Comparison of ENCODE assay signal across 1 cellular context in the genomic region with DNA sequence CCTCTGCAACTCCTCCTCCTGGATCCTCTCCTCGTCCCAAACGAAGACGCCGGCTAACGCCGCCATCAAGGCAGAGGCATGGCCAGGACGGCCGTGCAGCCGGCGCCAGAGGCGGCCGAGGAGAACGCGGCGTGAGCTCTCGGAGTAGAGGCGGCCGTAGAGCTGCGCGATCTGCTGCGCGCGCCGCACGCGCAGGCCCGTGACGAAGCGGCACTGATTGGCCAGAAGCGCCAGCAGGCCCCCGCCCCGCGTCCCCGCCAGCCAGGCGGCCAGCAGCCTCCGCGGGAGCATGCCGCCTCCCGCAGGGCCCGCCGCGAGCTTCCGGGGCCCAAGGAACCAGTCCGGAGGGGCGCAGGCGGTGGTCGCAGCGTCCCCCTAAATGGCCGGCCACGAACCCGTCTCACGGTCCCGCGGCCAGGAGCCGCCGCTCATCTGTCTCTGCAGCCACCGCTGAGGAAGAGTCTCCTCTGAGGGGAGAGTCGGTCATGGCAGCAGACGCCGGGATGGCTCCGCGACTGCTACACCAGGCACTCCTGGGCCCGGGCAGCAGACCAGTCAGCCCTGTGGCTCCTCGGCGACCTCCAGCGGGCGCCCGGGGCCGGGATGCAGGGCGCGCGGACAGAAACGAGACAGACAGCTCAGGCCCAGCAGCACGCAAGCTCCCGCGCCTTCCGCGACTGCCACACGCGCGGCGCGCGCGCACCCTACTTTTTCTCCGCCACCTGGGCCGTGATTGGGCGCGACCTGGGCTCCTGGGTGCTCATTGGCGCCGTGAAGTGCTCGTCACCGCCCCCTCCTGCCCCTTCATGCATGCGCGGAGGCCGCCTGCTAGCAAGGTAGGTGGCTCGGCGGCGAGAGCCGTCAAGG.
TF ChIP-seq lines count a peak whose summit lies in the region.

A gene with protein sequence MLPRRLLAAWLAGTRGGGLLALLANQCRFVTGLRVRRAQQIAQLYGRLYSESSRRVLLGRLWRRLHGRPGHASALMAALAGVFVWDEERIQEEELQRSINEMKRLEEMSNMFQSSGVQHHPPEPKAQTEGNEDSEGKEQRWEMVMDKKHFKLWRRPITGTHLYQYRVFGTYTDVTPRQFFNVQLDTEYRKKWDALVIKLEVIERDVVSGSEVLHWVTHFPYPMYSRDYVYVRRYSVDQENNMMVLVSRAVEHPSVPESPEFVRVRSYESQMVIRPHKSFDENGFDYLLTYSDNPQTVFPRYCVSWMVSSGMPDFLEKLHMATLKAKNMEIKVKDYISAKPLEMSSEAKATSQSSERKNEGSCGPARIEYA (minus strand): TSS at position 684 of the 867 bp plus-strand sequence. CDS start 393 bp downstream, at position 291.

TF ChIP-seq in K562, 482 proteins besides CTCF, POLR2A, EP300 and RAD21 (continued from another document and continues in another):
- TF ChIP-seq ZC3H11A (IDR thresholded peaks at IDR 0.05; ENCODE audit: low read depth, low read length) (0 out of 2 replicates have a peak, but pooled peaks have one; percentile 62), CSDE1 (IDR thresholded peaks at IDR 0.05) (no peak; a peak in 1 of 4 replicates), NFRKB (IDR thresholded peaks at IDR 0.05; ENCODE audit: low read depth) (peak; percentile 83), NR2F6 (CRISPR knock-in tag; IDR thresholded peaks at IDR 0.05) (no peak), DDX20 (tag; IDR thresholded peaks at IDR 0.05; ENCODE audit: low read depth) (no peak), BACH1 (tag; IDR thresholded peaks at IDR 0.05) (no peak), RFX1 (IDR thresholded peaks at IDR 0.05) (no peak), ZNF79 (CRISPR knock-in tag; IDR thresholded peaks at IDR 0.05; ENCODE audit: low read depth) (no peak), SIX5 (IDR thresholded peaks at IDR 0.05; ENCODE audit: borderline replicate concordance in 1 of 2, insufficient read depth in 1 of 2, low read depth in 1 of 2, low read length in 2 of 2) (no peak), MEIS2 (IDR thresholded peaks at IDR 0.05; ENCODE audit: partially characterized antibody) (peak; percentile 85)
- TF ChIP-seq, protein P1, sequence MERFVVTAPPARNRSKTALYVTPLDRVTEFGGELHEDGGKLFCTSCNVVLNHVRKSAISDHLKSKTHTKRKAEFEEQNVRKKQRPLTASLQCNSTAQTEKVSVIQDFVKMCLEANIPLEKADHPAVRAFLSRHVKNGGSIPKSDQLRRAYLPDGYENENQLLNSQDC (CRISPR knock-in tag; IDR thresholded peaks at IDR 0.05): no peak; the same call in 1 of the 2 replicates
- TF ChIP-seq, protein P2, sequence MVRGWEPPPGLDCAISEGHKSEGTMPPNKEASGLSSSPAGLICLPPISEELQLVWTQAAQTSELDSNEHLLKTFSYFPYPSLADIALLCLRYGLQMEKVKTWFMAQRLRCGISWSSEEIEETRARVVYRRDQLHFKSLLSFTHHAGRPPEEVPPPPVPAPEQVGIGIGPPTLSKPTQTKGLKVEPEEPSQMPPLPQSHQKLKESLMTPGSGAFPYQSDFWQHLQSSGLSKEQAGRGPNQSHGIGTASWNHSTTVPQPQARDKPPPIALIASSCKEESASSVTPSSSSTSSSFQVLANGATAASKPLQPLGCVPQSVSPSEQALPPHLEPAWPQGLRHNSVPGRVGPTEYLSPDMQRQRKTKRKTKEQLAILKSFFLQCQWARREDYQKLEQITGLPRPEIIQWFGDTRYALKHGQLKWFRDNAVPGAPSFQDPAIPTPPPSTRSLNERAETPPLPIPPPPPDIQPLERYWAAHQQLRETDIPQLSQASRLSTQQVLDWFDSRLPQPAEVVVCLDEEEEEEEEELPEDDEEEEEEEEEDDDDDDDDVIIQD (CRISPR knock-in tag; IDR thresholded peaks at IDR 0.05): no peak
- TF ChIP-seq, protein P3, sequence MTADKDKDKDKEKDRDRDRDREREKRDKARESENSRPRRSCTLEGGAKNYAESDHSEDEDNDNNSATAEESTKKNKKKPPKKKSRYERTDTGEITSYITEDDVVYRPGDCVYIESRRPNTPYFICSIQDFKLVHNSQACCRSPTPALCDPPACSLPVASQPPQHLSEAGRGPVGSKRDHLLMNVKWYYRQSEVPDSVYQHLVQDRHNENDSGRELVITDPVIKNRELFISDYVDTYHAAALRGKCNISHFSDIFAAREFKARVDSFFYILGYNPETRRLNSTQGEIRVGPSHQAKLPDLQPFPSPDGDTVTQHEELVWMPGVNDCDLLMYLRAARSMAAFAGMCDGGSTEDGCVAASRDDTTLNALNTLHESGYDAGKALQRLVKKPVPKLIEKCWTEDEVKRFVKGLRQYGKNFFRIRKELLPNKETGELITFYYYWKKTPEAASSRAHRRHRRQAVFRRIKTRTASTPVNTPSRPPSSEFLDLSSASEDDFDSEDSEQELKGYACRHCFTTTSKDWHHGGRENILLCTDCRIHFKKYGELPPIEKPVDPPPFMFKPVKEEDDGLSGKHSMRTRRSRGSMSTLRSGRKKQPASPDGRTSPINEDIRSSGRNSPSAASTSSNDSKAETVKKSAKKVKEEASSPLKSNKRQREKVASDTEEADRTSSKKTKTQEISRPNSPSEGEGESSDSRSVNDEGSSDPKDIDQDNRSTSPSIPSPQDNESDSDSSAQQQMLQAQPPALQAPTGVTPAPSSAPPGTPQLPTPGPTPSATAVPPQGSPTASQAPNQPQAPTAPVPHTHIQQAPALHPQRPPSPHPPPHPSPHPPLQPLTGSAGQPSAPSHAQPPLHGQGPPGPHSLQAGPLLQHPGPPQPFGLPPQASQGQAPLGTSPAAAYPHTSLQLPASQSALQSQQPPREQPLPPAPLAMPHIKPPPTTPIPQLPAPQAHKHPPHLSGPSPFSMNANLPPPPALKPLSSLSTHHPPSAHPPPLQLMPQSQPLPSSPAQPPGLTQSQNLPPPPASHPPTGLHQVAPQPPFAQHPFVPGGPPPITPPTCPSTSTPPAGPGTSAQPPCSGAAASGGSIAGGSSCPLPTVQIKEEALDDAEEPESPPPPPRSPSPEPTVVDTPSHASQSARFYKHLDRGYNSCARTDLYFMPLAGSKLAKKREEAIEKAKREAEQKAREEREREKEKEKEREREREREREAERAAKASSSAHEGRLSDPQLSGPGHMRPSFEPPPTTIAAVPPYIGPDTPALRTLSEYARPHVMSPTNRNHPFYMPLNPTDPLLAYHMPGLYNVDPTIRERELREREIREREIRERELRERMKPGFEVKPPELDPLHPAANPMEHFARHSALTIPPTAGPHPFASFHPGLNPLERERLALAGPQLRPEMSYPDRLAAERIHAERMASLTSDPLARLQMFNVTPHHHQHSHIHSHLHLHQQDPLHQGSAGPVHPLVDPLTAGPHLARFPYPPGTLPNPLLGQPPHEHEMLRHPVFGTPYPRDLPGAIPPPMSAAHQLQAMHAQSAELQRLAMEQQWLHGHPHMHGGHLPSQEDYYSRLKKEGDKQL (CRISPR knock-in tag; IDR thresholded peaks at IDR 0.05; ENCODE audit: borderline replicate concordance): no peak
- TF ChIP-seq, protein P4, sequence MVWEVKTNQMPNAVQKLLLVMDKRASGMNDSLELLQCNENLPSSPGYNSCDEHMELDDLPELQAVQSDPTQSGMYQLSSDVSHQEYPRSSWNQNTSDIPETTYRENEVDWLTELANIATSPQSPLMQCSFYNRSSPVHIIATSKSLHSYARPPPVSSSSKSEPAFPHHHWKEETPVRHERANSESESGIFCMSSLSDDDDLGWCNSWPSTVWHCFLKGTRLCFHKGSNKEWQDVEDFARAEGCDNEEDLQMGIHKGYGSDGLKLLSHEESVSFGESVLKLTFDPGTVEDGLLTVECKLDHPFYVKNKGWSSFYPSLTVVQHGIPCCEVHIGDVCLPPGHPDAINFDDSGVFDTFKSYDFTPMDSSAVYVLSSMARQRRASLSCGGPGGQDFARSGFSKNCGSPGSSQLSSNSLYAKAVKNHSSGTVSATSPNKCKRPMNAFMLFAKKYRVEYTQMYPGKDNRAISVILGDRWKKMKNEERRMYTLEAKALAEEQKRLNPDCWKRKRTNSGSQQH (CRISPR knock-in tag; IDR thresholded peaks at IDR 0.05): no peak
- TF ChIP-seq, protein P5, sequence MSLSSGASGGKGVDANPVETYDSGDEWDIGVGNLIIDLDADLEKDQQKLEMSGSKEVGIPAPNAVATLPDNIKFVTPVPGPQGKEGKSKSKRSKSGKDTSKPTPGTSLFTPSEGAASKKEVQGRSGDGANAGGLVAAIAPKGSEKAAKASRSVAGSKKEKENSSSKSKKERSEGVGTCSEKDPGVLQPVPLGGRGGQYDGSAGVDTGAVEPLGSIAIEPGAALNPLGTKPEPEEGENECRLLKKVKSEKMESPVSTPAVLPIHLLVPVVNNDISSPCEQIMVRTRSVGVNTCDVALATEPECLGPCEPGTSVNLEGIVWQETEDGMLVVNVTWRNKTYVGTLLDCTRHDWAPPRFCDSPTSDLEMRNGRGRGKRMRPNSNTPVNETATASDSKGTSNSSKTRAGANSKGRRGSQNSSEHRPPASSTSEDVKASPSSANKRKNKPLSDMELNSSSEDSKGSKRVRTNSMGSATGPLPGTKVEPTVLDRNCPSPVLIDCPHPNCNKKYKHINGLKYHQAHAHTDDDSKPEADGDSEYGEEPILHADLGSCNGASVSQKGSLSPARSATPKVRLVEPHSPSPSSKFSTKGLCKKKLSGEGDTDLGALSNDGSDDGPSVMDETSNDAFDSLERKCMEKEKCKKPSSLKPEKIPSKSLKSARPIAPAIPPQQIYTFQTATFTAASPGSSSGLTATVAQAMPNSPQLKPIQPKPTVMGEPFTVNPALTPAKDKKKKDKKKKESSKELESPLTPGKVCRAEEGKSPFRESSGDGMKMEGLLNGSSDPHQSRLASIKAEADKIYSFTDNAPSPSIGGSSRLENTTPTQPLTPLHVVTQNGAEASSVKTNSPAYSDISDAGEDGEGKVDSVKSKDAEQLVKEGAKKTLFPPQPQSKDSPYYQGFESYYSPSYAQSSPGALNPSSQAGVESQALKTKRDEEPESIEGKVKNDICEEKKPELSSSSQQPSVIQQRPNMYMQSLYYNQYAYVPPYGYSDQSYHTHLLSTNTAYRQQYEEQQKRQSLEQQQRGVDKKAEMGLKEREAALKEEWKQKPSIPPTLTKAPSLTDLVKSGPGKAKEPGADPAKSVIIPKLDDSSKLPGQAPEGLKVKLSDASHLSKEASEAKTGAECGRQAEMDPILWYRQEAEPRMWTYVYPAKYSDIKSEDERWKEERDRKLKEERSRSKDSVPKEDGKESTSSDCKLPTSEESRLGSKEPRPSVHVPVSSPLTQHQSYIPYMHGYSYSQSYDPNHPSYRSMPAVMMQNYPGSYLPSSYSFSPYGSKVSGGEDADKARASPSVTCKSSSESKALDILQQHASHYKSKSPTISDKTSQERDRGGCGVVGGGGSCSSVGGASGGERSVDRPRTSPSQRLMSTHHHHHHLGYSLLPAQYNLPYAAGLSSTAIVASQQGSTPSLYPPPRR (CRISPR knock-in tag; IDR thresholded peaks at IDR 0.05; ENCODE audit: borderline replicate concordance): no peak; the same call in 1 of the 2 replicates
- TF ChIP-seq, protein P6, sequence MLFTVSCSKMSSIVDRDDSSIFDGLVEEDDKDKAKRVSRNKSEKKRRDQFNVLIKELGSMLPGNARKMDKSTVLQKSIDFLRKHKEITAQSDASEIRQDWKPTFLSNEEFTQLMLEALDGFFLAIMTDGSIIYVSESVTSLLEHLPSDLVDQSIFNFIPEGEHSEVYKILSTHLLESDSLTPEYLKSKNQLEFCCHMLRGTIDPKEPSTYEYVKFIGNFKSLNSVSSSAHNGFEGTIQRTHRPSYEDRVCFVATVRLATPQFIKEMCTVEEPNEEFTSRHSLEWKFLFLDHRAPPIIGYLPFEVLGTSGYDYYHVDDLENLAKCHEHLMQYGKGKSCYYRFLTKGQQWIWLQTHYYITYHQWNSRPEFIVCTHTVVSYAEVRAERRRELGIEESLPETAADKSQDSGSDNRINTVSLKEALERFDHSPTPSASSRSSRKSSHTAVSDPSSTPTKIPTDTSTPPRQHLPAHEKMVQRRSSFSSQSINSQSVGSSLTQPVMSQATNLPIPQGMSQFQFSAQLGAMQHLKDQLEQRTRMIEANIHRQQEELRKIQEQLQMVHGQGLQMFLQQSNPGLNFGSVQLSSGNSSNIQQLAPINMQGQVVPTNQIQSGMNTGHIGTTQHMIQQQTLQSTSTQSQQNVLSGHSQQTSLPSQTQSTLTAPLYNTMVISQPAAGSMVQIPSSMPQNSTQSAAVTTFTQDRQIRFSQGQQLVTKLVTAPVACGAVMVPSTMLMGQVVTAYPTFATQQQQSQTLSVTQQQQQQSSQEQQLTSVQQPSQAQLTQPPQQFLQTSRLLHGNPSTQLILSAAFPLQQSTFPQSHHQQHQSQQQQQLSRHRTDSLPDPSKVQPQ (CRISPR knock-in tag; IDR thresholded peaks at IDR 0.05; ENCODE audit: borderline replicate concordance): no peak
- TF ChIP-seq, protein P7, sequence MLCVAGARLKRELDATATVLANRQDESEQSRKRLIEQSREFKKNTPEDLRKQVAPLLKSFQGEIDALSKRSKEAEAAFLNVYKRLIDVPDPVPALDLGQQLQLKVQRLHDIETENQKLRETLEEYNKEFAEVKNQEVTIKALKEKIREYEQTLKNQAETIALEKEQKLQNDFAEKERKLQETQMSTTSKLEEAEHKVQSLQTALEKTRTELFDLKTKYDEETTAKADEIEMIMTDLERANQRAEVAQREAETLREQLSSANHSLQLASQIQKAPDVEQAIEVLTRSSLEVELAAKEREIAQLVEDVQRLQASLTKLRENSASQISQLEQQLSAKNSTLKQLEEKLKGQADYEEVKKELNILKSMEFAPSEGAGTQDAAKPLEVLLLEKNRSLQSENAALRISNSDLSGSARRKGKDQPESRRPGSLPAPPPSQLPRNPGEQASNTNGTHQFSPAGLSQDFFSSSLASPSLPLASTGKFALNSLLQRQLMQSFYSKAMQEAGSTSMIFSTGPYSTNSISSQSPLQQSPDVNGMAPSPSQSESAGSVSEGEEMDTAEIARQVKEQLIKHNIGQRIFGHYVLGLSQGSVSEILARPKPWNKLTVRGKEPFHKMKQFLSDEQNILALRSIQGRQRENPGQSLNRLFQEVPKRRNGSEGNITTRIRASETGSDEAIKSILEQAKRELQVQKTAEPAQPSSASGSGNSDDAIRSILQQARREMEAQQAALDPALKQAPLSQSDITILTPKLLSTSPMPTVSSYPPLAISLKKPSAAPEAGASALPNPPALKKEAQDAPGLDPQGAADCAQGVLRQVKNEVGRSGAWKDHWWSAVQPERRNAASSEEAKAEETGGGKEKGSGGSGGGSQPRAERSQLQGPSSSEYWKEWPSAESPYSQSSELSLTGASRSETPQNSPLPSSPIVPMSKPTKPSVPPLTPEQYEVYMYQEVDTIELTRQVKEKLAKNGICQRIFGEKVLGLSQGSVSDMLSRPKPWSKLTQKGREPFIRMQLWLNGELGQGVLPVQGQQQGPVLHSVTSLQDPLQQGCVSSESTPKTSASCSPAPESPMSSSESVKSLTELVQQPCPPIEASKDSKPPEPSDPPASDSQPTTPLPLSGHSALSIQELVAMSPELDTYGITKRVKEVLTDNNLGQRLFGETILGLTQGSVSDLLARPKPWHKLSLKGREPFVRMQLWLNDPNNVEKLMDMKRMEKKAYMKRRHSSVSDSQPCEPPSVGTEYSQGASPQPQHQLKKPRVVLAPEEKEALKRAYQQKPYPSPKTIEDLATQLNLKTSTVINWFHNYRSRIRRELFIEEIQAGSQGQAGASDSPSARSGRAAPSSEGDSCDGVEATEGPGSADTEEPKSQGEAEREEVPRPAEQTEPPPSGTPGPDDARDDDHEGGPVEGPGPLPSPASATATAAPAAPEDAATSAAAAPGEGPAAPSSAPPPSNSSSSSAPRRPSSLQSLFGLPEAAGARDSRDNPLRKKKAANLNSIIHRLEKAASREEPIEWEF (CRISPR knock-in tag; IDR thresholded peaks at IDR 0.05): no peak
- TF ChIP-seq, protein P8, sequence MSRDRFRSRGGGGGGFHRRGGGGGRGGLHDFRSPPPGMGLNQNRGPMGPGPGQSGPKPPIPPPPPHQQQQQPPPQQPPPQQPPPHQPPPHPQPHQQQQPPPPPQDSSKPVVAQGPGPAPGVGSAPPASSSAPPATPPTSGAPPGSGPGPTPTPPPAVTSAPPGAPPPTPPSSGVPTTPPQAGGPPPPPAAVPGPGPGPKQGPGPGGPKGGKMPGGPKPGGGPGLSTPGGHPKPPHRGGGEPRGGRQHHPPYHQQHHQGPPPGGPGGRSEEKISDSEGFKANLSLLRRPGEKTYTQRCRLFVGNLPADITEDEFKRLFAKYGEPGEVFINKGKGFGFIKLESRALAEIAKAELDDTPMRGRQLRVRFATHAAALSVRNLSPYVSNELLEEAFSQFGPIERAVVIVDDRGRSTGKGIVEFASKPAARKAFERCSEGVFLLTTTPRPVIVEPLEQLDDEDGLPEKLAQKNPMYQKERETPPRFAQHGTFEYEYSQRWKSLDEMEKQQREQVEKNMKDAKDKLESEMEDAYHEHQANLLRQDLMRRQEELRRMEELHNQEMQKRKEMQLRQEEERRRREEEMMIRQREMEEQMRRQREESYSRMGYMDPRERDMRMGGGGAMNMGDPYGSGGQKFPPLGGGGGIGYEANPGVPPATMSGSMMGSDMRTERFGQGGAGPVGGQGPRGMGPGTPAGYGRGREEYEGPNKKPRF (IDR thresholded peaks at IDR 0.05; ENCODE audit: low read depth, low read length): no peak
